Comparison of ENCODE assay signal across 1 cellular context in genomic region chrX:78123190-78123589, GRCh38.
TF ChIP-seq lines count a peak whose summit lies in the region.

No MANE protein-coding gene starts in this region.

TF ChIP-seq in endothelial cell of umbilical vein, 7 proteins besides CTCF, POLR2A, EP300 and RAD21:
- TF ChIP-seq POLR2AphosphoS5 (IDR thresholded peaks at IDR 0.05; ENCODE audit: insufficient read depth, low read depth, low read length): no peak
- TF ChIP-seq MYC (IDR thresholded peaks at IDR 0.05; ENCODE audit: low read depth, low read length): no peak
- TF ChIP-seq EZH2 (IDR thresholded peaks at IDR 0.05; ENCODE audit: borderline replicate concordance, low read depth, low read length, severe bottlenecking): no peak
- no peak for TF ChIP-seq JUN (IDR thresholded peaks at IDR 0.05; ENCODE audit: borderline replicate concordance, insufficient read depth, insufficient read length, low read depth)
- TF ChIP-seq FOS (IDR thresholded peaks at IDR 0.05; ENCODE audit: borderline replicate concordance, insufficient read depth, low read length): no peak
- TF ChIP-seq, protein P1, sequence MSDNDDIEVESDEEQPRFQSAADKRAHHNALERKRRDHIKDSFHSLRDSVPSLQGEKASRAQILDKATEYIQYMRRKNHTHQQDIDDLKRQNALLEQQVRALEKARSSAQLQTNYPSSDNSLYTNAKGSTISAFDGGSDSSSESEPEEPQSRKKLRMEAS (IDR thresholded peaks at IDR 0.05; ENCODE audit: insufficient read depth, insufficient read length): no peak
- TF ChIP-seq GATA2 (IDR thresholded peaks at IDR 0.05; ENCODE audit: insufficient read depth, insufficient read length, low read depth, low read length): no peak
